In genomic region chr2:163713534-163714311, GRCh38 we compare ENCODE assay signal across 19 cellular contexts. TPM values are rescaled to one million over a fixed set of nuclear protein-coding genes. Genes with fewer than 3 reads are reported as not detected.
A peak's percentile ranks its signal among the peaks of the same experiment; 100 is the strongest.
DNase-seq lines count a peak whose midpoint lies in the region; ATAC-seq and TF ChIP-seq lines count a peak whose summit lies in the region.
"Had no signal": no experiment of that assay in that cellular context is flagged by ENCODE, and none has a peak within 500 bp of the region (broad histone marks: within the 10 kb centered on the region; RNA-seq: fewer than 3 reads in every experiment).

No MANE protein-coding gene starts in this region.

- no peaks in the 10 kb centered on the region for H3K36me3 Mint-ChIP-seq in endodermal cell (ENCODE audit: low read depth)
- H3K36me3 Mint-ChIP-seq in CD8-positive, alpha-beta memory T cell = no peaks in the 10 kb centered on the region

- H3K36me3 ChIP-seq in Panc1 (ENCODE audit: control insufficient read depth, insufficient read depth, low read length) = no peaks in the 10 kb centered on the region
- no peaks in the 10 kb centered on the region for H3K36me3 ChIP-seq in endodermal cell (ENCODE audit: control insufficient read depth, insufficient read depth, low read length)
- no peaks in the 10 kb centered on the region for H3K36me3 ChIP-seq in CD8-positive, alpha-beta memory T cell (ENCODE audit: insufficient read depth, low read length)
- H3K36me3 ChIP-seq: brain microvascular endothelial cell, esophagus muscularis mucosa, suprapubic skin had no signal

- WGBS in endodermal cell (ENCODE audit: insufficient coverage in 1 of 2, insufficient read length in 1 of 2), 2 experiments = 58 to 64% methylated on average over 4 to 7 of the region's 7 CpGs

- no peak overlapping the region for H3K27ac Mint-ChIP-seq in endodermal cell
- H3K27ac Mint-ChIP-seq in CD8-positive, alpha-beta memory T cell = no peak overlapping the region

- H3K9ac ChIP-seq in endodermal cell (ENCODE audit: extremely low read depth, low read length, poor library complexity, severe bottlenecking) = no peak overlapping the region

- peak; percentile 38 for DNase-seq in G401 (ENCODE audit: low spot score)
- no peak for DNase-seq in Panc1 (ENCODE audit: low read depth, low spot score)
- peak; percentile 60 for DNase-seq in endodermal cell
- DNase-seq in nucleus accumbens (lab: John Stamatoyannopoulos, UW) = peak in 31 of 56 donors; percentile 13 to 73 (median 38)
- no peak for DNase-seq in CD8-positive, alpha-beta memory T cell
- DNase-seq in activated CD4-positive, CD25-positive, alpha-beta regulatory T cell treated with anti-CD3 and anti-CD28 coated beads, Interleukin-2, amount 50 U/mL, for 72 hours = no peak
- DNase-seq in omental fat pad (ENCODE audit: low spot score) = no peak
- DNase-seq: activated CD4-positive, alpha-beta T cell treated with anti-CD3 and anti-CD28 coated beads for 4 hours; activated naive CD4-positive, alpha-beta T cell; brain microvascular endothelial cell; Caco-2; mesenchymal stem cell; NCI-H146; NCI-H510A had no signal

- intact Hi-C loops in Panc1 (cut with micrococcal nuclease; ENCODE audit: unreplicated experiment) = no loop called here

- no peak for TF ChIP-seq CTCF in Panc1 (IDR thresholded peaks at IDR 0.05)
- TF ChIP-seq CTCF in endodermal cell (conservative IDR thresholded peaks at IDR 0.05) = no peak
- no peak for TF ChIP-seq CTCF in omental fat pad (IDR thresholded peaks at IDR 0.05)

- H3K4me3 ChIP-seq in Panc1 (ENCODE audit: low read depth in 2 of 2, low read length in 2 of 2) (no peak overlapping the region), endodermal cell (ENCODE audit: low read length) (no peak overlapping the region)
- no peak overlapping the region for H3K4me3 ChIP-seq in CD8-positive, alpha-beta memory T cell (ENCODE audit: low read length)
- H3K4me3 ChIP-seq: esophagus muscularis mucosa, GM12878, SK-N-MC, suprapubic skin had no signal

- H3K4me1 ChIP-seq in Panc1 (ENCODE audit: control insufficient read depth, insufficient read depth, low read length) (peaks cover 54% of the 10 kb centered on the region), endodermal cell (ENCODE audit: control insufficient read depth, insufficient read depth, low read length) (peaks cover 6% of the 10 kb centered on the region)
- no peaks in the 10 kb centered on the region for H3K4me1 ChIP-seq in CD8-positive, alpha-beta memory T cell (ENCODE audit: insufficient read depth, low read length)
- H3K4me1 ChIP-seq: suprapubic skin had no signal

- BruUV-seq in Panc1 (replicated peaks; lab: Mats Ljungman, UMichigan) = no TSS peak

- H3K9me3 ChIP-seq in Panc1 (ENCODE audit: control insufficient read depth, insufficient read depth, low read depth, low read length) (no peaks in the 10 kb centered on the region), endodermal cell (ENCODE audit: control insufficient read depth, low read length) (no peaks in the 10 kb centered on the region)
- no peaks in the 10 kb centered on the region for H3K9me3 ChIP-seq in CD8-positive, alpha-beta memory T cell (ENCODE audit: low read length)
- H3K9me3 ChIP-seq: Caco-2, esophagus muscularis mucosa, suprapubic skin had no signal

- H3K27me3 Mint-ChIP-seq in endodermal cell (ENCODE audit: insufficient read depth) = no peaks in the 10 kb centered on the region
- no peaks in the 10 kb centered on the region for H3K27me3 Mint-ChIP-seq in CD8-positive, alpha-beta memory T cell

- CTCF ChIA-PET in Panc1 (lab: Charles Lee) = no interaction called here
- CTCF ChIA-PET in CD8-positive, alpha-beta memory T cell (lab: Charles Lee) = no interaction called here

- ATAC-seq in Panc1 (peak; percentile 48; the same call in 1 of the 2 replicates), HG02678 (IDR thresholded peaks at IDR 0.05; ENCODE audit: unreplicated experiment) (no peak), omental fat pad (ENCODE audit: low FRiP score) (no peak)
- ATAC-seq: GM12878 had no signal

- in situ Hi-C loops in G401 (cut with HindIII; ENCODE audit: low sequenced_read_pairs) (no loop called here), Panc1 (cut with HindIII; ENCODE audit: low pct_unique_long_range_greater_than_20kb, low sequenced_read_pairs) (no loop called here)

- POLR2A ChIA-PET in Panc1 (lab: Charles Lee) = no interaction called here
- POLR2A ChIA-PET in CD8-positive, alpha-beta memory T cell (lab: Charles Lee) = no interaction called here

- no peaks in the 10 kb centered on the region for H3K9me3 Mint-ChIP-seq in endodermal cell
- H3K9me3 Mint-ChIP-seq in CD8-positive, alpha-beta memory T cell = peaks cover 0 to 23% (median 6%) of the 10 kb centered on the region in 5 donors

- H3K4me3 Mint-ChIP-seq in endodermal cell = no peak overlapping the region
- H3K4me3 Mint-ChIP-seq in CD8-positive, alpha-beta memory T cell = no peak overlapping the region

- H3K27me3 ChIP-seq in Panc1 (ENCODE audit: control insufficient read depth, insufficient read depth, low read length) (no peaks in the 10 kb centered on the region), endodermal cell (ENCODE audit: control insufficient read depth, insufficient read depth, low read length, poor library complexity, severe bottlenecking) (no peaks in the 10 kb centered on the region)
- no peaks in the 10 kb centered on the region for H3K27me3 ChIP-seq in CD8-positive, alpha-beta memory T cell (ENCODE audit: insufficient read depth, low read length, poor library complexity, severe bottlenecking)
- H3K27me3 ChIP-seq: brain microvascular endothelial cell, esophagus muscularis mucosa, suprapubic skin had no signal

- peaks cover 37% of the 10 kb centered on the region for H3K4me1 Mint-ChIP-seq in endodermal cell
- no peaks in the 10 kb centered on the region for H3K4me1 Mint-ChIP-seq in CD8-positive, alpha-beta memory T cell

- H3K27ac ChIP-seq in Panc1 (ENCODE audit: low read length) (peak overlapping the region; percentile 41; the same call in 1 of the 2 replicates), endodermal cell (ENCODE audit: low read depth, low read length) (no peak overlapping the region)
- H3K27ac ChIP-seq in CD8-positive, alpha-beta memory T cell (ENCODE audit: low read depth, low read length) = no peak overlapping the region
- H3K27ac ChIP-seq: brain microvascular endothelial cell, esophagus muscularis mucosa, SK-N-MC, suprapubic skin had no signal

RNA-seq across cellular contexts. Expression of gene FIGN, which starts 22.1 kb away (rescaled TPM):
- total RNA-seq in G401 (2014; rRNA removed; shearing (Covaris generic)) = 2.1 and 3.7 TPM in 2 replicates
- total RNA-seq in Panc1 (2021; ENCODE audit: unreplicated experiment) = 19.5 TPM
- polyA plus RNA-seq in Panc1 (2012; ENCODE audit: insufficient read length) = 6.1 TPM
- total RNA-seq in endodermal cell = 10 to 100 TPM; 18.6 to 20.5 TPM
- polyA plus RNA-seq in endodermal cell (2013, experiment 1 of 2) = 28.1 TPM
- 27.9 TPM for polyA plus RNA-seq in endodermal cell (2013, experiment 2 of 2)
- not detected for total RNA-seq in CD8-positive, alpha-beta memory T cell
- polyA plus RNA-seq in CD8-positive, alpha-beta memory T cell = not detected
- 10 to 100 TPM in 2 of 4 donors, 1 to 10 TPM in 2; 8.2 to 13.1 (median 10.7) TPM for total RNA-seq in omental fat pad
- total RNA-seq: Caco-2 had no signal

Comparison
In these comparisons a context has a peak if more than half of its experiments do, and no peak if none do; other contexts are left out.
1. DNase-seq: peak in G401 (single experiment), endodermal cell (single experiment) and nucleus accumbens (31 of 56); none in Panc1 (single experiment), CD8-positive, alpha-beta memory T cell (0 of 5), activated CD4-positive, CD25-positive, alpha-beta regulatory T cell treated with anti-CD3 and anti-CD28 coated beads, Interleukin-2, amount 50 U/mL, for 72 hours (single experiment) and omental fat pad (single experiment).